ENCODE assay signal across 21 cellular contexts in the genomic region with DNA sequence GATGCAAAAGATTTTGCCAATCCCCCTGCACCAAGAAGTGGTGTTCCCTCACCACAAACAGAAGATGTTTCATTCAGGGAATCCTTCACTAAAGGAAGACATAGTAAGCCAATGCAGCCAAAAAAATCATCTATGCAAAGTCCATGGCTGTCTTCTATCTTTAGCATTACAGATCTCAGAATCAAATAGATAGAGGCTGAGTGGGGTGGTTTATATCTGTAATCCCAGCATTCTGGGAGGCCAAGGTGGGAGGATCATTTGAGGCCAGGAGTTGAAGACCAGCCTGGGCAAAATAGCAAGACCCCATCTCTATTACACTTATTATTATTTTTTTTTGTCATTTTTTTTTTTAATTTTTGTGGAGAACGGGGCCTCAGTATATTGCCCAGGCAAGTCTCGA. TPM values are rescaled to one million over a fixed set of nuclear protein-coding genes. Genes with fewer than 3 reads are reported as not detected.
DNase-seq lines count a peak whose midpoint lies in the region; ATAC-seq, FAIRE-seq and TF ChIP-seq lines count a peak whose summit lies in the region.
"Had no signal": no experiment of that assay in that cellular context is flagged by ENCODE, and none has a peak within 500 bp of the region (broad histone marks: within the 10 kb centered on the region; RNA-seq: fewer than 3 reads in every experiment).

No MANE protein-coding gene starts in this region.

- no peaks in the 10 kb centered on the region for H3K27me3 Mint-ChIP-seq in naive thymus-derived CD8-positive, alpha-beta T cell
- H3K27me3 Mint-ChIP-seq: CD4-positive, alpha-beta T cell; CD8-positive, alpha-beta memory T cell had no signal

- no peaks in the 10 kb centered on the region for H4K20me1 ChIP-seq in HepG2 (ENCODE audit: insufficient read depth, low read length)
- H4K20me1 ChIP-seq: BLaER1 treated with 17β-estradiol and CSF1 and Interleukin-3, amounts not matched to agents 10 nM and 100 nM had no signal

- peaks cover 11 to 44% (median 38%) of the 10 kb centered on the region in 4 donors for H3K4me1 Mint-ChIP-seq in naive thymus-derived CD8-positive, alpha-beta T cell

- CTCF ChIA-PET in HEK293 (lab: Yijun Ruan, JAX) = interaction anchor here (1.0 to 1.5 kb wide), 2 partner anchors 50 to 289 kb away, joined by 3 to 4 read pairs; no protein-coding TSS in a partner anchor
- CTCF ChIA-PET in RWPE1 (lab: Yijun Ruan, JAX) = interaction anchor here (0.5 kb wide), 1 partner anchor 17 kb away, joined by 3 read pairs; no protein-coding TSS in a partner anchor
- CTCF ChIA-PET in HepG2 (lab: Yijun Ruan, JAX; ENCODE audit: low intra/inter-chr PET ratio, low total read pairs) = no interaction called here

- H3K4me3 ChIP-seq in HEK293 (ENCODE audit: low read depth, low read length) = no peak overlapping the region
- no peak overlapping the region for H3K4me3 ChIP-seq in HepG2 (replicated peaks in 1 of 3; ENCODE audit: insufficient read depth in 1 of 3, low read depth in 2 of 3, low read length in 3 of 3)
- no peak overlapping the region for H3K4me3 ChIP-seq in psoas muscle
- H3K4me3 ChIP-seq: BLaER1 treated with 17β-estradiol and CSF1 and Interleukin-3, amounts not matched to agents 10 nM and 100 nM; GM23338 had no signal

- no peak for TF ChIP-seq EP300 in HepG2 (IDR thresholded peaks at IDR 0.05; ENCODE audit: low read depth in 2 of 2, low read length in 2 of 2)
- TF ChIP-seq EP300 in HepG2 (CRISPR knock-in tag; IDR thresholded peaks at IDR 0.05; ENCODE audit: borderline replicate concordance) = no peak

- intact Hi-C loops in HepG2 (cut with micrococcal nuclease; ENCODE audit: unreplicated experiment) (no loop called here), psoas muscle (cut with DNase I) (no loop called here)

- H3K4me3 Mint-ChIP-seq in naive thymus-derived CD8-positive, alpha-beta T cell = no peak overlapping the region
- H3K4me3 Mint-ChIP-seq: CD14-positive monocyte; CD4-positive, alpha-beta T cell; CD8-positive, alpha-beta memory T cell; GM23338; H9; HFFc6 had no signal

- no peak overlapping the region for H2AFZ ChIP-seq in HepG2 (ENCODE audit: low read length)
- H2AFZ ChIP-seq: GM23338 had no signal

- no peaks in the 10 kb centered on the region for H3K9me3 Mint-ChIP-seq in naive thymus-derived CD8-positive, alpha-beta T cell
- H3K9me3 Mint-ChIP-seq: CD14-positive monocyte; CD4-positive, alpha-beta T cell; CD8-positive, alpha-beta memory T cell; GM23338; H9; HFFc6 had no signal

- H3K36me3 ChIP-seq in HEK293 (ENCODE audit: control insufficient read depth in 2 of 2, insufficient read depth in 1 of 2, low read length in 2 of 2) = no peaks in the 10 kb centered on the region
- no peaks in the 10 kb centered on the region for H3K36me3 ChIP-seq in HepG2 (replicated peaks in 1 of 2; ENCODE audit: control insufficient read depth in 1 of 2, insufficient read depth in 2 of 2, low read length in 2 of 2)
- no peaks in the 10 kb centered on the region for H3K36me3 ChIP-seq in psoas muscle (ENCODE audit: insufficient read depth in 1 of 2, low read depth in 1 of 2)
- H3K36me3 ChIP-seq: BE2C; BLaER1 treated with 17β-estradiol and CSF1 and Interleukin-3, amounts not matched to agents 10 nM and 100 nM had no signal

- ATAC-seq in HepG2 = no peak
- ATAC-seq in psoas muscle = no peak
- ATAC-seq in naive thymus-derived CD8-positive, alpha-beta T cell = no peak
- no peak for ATAC-seq in GM21367 (IDR thresholded peaks at IDR 0.05; ENCODE audit: unreplicated experiment)
- ATAC-seq: GM23338, HCT116 had no signal

- no peak for TF ChIP-seq POLR2A in HepG2 (IDR thresholded peaks at IDR 0.05; ENCODE audit: insufficient read depth in 1 of 2, low read depth in 2 of 2, low read length in 2 of 2)

- TF ChIP-seq RAD21 in HepG2 (CRISPR knock-in tag; IDR thresholded peaks at IDR 0.05) = no peak

- no peaks in the 10 kb centered on the region for H3K36me3 Mint-ChIP-seq in naive thymus-derived CD8-positive, alpha-beta T cell
- H3K36me3 Mint-ChIP-seq: CD14-positive monocyte; CD8-positive, alpha-beta memory T cell had no signal

- H3K27me3 ChIP-seq in HepG2 (ENCODE audit: control insufficient read depth in 1 of 2, insufficient read depth in 2 of 2, low read length in 2 of 2) (no peaks in the 10 kb centered on the region), psoas muscle (ENCODE audit: insufficient read depth in 3 of 3, low read length in 2 of 3) (no peaks in the 10 kb centered on the region)
- H3K27me3 ChIP-seq: BE2C; BLaER1 treated with 17β-estradiol and CSF1 and Interleukin-3, amounts not matched to agents 10 nM and 100 nM had no signal

- H3K79me2 ChIP-seq in HepG2 (ENCODE audit: insufficient read depth, low read length) = no peaks in the 10 kb centered on the region

- H3K4me2 ChIP-seq in HepG2 (ENCODE audit: low read depth, low read length) = no peak overlapping the region
- H3K4me2 ChIP-seq: BLaER1 treated with 17β-estradiol and CSF1 and Interleukin-3, amounts not matched to agents 10 nM and 100 nM; GM23338 had no signal

- H3K9ac ChIP-seq in HepG2 (ENCODE audit: insufficient read depth, low read depth, low read length) = no peak overlapping the region
- H3K9ac ChIP-seq: BLaER1 treated with 17β-estradiol and CSF1 and Interleukin-3, amounts not matched to agents 10 nM and 100 nM had no signal

- H3K27ac ChIP-seq in HEK293 (ENCODE audit: extremely low read depth, low read depth, low read length) (no peak overlapping the region), RWPE1 (peak overlapping the region; percentile 12; the same call in 1 of the 2 replicates), HepG2 (ENCODE audit: extremely low read length, insufficient read depth, low read length) (no peak overlapping the region), psoas muscle (no peak overlapping the region)
- H3K27ac ChIP-seq: BLaER1 treated with 17β-estradiol and CSF1 and Interleukin-3, amounts not matched to agents 10 nM and 100 nM had no signal

- in situ Hi-C loops in HepG2 (cut with HindIII; ENCODE audit: extremely low pct_ligation_motif_present, low pct_unique_long_range_greater_than_20kb) = no loop called here

- POLR2A ChIA-PET in HEK293 (lab: Yijun Ruan, JAX) (no interaction called here), RWPE1 (lab: Yijun Ruan, JAX; ENCODE audit: low non-redundant PET) (no interaction called here), HepG2 (lab: Yijun Ruan, JAX) (no interaction called here)
- POLR2A ChIA-PET in naive thymus-derived CD8-positive, alpha-beta T cell (lab: Charles Lee) = interaction anchor here (0.7 to 1.2 kb wide), 2 partner anchors 9 to 55 kb away, joined by 3 read pairs; no protein-coding TSS in a partner anchor

- H3K9me3 ChIP-seq in HEK293 (ENCODE audit: control insufficient read depth, insufficient read depth, low read depth, low read length) (no peaks in the 10 kb centered on the region), HepG2 (ENCODE audit: low read length) (no peaks in the 10 kb centered on the region), psoas muscle (no peaks in the 10 kb centered on the region)
- H3K9me3 ChIP-seq: BE2C; BLaER1 treated with 17β-estradiol and CSF1 and Interleukin-3, amounts not matched to agents 10 nM and 100 nM had no signal

- 99% methylated on average over 2 of the region's 2 CpGs for WGBS in HepG2 (ENCODE audit: low lambda C conversion rate)
- 94 to 97% (median 96%) methylated on average over 2 of the region's 2 CpGs for WGBS in psoas muscle, 3 donors

- H3K4me1 ChIP-seq in HEK293 (ENCODE audit: control insufficient read depth, insufficient read depth, low read length) = peaks cover 20% of the 10 kb centered on the region
- H3K4me1 ChIP-seq in HepG2 (ENCODE audit: insufficient read depth, low read length) = peaks cover 31% of the 10 kb centered on the region
- peaks cover 22% of the 10 kb centered on the region for H3K4me1 ChIP-seq in psoas muscle

- no peak for TF ChIP-seq CTCF in HEK293 (tag by site-specific recombination; IDR thresholded peaks at IDR 0.05)
- TF ChIP-seq CTCF in RWPE1 (conservative IDR thresholded peaks at IDR 0.05; ENCODE audit: low read depth) = no peak
- no peak for TF ChIP-seq CTCF in HepG2 (CRISPR knock-in tag; IDR thresholded peaks at IDR 0.05)
- no peak for TF ChIP-seq CTCF in psoas muscle (IDR thresholded peaks at IDR 0.05)

- FAIRE-seq in HepG2 (lab: Jason Lieb, UNC) = no peak
- FAIRE-seq: GM12891, GM18507 had no signal

- H3K27ac Mint-ChIP-seq in naive thymus-derived CD8-positive, alpha-beta T cell = peak overlapping the region in 3 of 10 donors; percentile 12 to 84 (median 72)
- H3K27ac Mint-ChIP-seq: CD14-positive monocyte; CD4-positive, alpha-beta T cell; CD8-positive, alpha-beta memory T cell; GM23338; H9; HFFc6 had no signal

- BruUV-seq in HepG2 (replicated peaks; lab: Mats Ljungman, UMichigan) = no TSS peak

- DNase-seq in RWPE1 (ENCODE audit: low spot score) (no peak), HepG2 (ENCODE audit: low spot score) (no peak), psoas muscle (no peak)
- DNase-seq in naive thymus-derived CD8-positive, alpha-beta T cell = no peak
- DNase-seq: BE2C; Calu3; CD8-positive, alpha-beta memory T cell; DMS53; DMS79 treated with DMSO at 0.1 percent for 48 hours; GF-D8; H9; HFFc6 had no signal

RNA-seq across cellular contexts. Expression of a gene that starts 32.9 kb away (rescaled TPM):
- 29.8 and 65.0 TPM in 2 replicates for total RNA-seq in HepG2 (2016; rRNA removed; fragmentation: Illumina TruSeq; extraction: Trizol)
- total RNA-seq in HepG2 (2016; cell fraction: cytosol; rRNA removed; fragmentation: Illumina TruSeq; extraction: Trizol; ENCODE audit: low read depth) = 3.8 and 3.9 TPM in 2 replicates
- total RNA-seq in HepG2 (2016; cell fraction: insoluble cytoplasmic fraction; rRNA removed; fragmentation: Illumina TruSeq; extraction: Trizol) = 30.1 and 52.5 TPM in 2 replicates
- total RNA-seq in HepG2 (2016; cell fraction: membrane; rRNA removed; fragmentation: Illumina TruSeq; extraction: Trizol) = 17.5 and 18.9 TPM in 2 replicates
- 46.4 and 49.3 TPM in 2 replicates for total RNA-seq in HepG2 (2016; cell fraction: nucleus; rRNA removed; fragmentation: Illumina TruSeq; extraction: Trizol)
- polyA plus RNA-seq in HepG2 (2011; rRNA removed) = 22.3 and 23.7 TPM in 2 replicates
- polyA plus RNA-seq in HepG2 (2011; cell fraction: cytosol; rRNA removed) = 16.1 and 20.6 TPM in 2 replicates
- polyA plus RNA-seq in HepG2 (2011; cell fraction: nucleus; rRNA removed) = 28.1 and 34.2 TPM in 2 replicates
- polyA plus RNA-seq in HepG2 (2012) = 30.6 and 41.2 TPM in 2 replicates
- 0.85 and 1.1 TPM in 2 replicates for polyA plus RNA-seq in HepG2 (2016; cell fraction: cytosol; fragmentation: Illumina TruSeq; extraction: Trizol; ENCODE audit: low read depth)
- 50.4 and 54.5 TPM in 2 replicates for polyA plus RNA-seq in HepG2 (2016; cell fraction: insoluble cytoplasmic fraction; fragmentation: Illumina TruSeq; extraction: Trizol; ENCODE audit: low read depth)
- polyA plus RNA-seq in HepG2 (2016; cell fraction: membrane; fragmentation: Illumina TruSeq; extraction: Trizol; ENCODE audit: low read depth) = 5.7 and 6.3 TPM in 2 replicates
- polyA plus RNA-seq in HepG2 (2016; cell fraction: nucleus; fragmentation: Illumina TruSeq; extraction: Trizol; ENCODE audit: insufficient read depth, low read depth) = 66.7 and 71.5 TPM in 2 replicates
- 13.5 and 82.3 TPM in 2 replicates for polyA minus RNA-seq in HepG2 (2011; rRNA and poly(A)+ RNA removed; ENCODE audit: low replicate concordance)
- 62.7 and 65.9 TPM in 2 replicates for polyA minus RNA-seq in HepG2 (2011; cell fraction: cytosol; rRNA and poly(A)+ RNA removed)
- polyA minus RNA-seq in HepG2 (2011; cell fraction: nucleus; rRNA and poly(A)+ RNA removed) = 63.2 and 86.3 TPM in 2 replicates
- total RNA-seq in psoas muscle = 1 to 10 TPM; 4.0 to 8.1 (median 6.1) TPM
- polyA plus RNA-seq in psoas muscle = 1 to 10 TPM; 1.7 to 4.3 (median 2.6) TPM
- total RNA-seq in naive thymus-derived CD8-positive, alpha-beta T cell = 100 to 1,000 TPM; 100 to 101 TPM
- polyA plus RNA-seq in naive thymus-derived CD8-positive, alpha-beta T cell = 10 to 100 TPM; 21.5 to 34.2 (median 25.3) TPM
